In the genomic region with DNA sequence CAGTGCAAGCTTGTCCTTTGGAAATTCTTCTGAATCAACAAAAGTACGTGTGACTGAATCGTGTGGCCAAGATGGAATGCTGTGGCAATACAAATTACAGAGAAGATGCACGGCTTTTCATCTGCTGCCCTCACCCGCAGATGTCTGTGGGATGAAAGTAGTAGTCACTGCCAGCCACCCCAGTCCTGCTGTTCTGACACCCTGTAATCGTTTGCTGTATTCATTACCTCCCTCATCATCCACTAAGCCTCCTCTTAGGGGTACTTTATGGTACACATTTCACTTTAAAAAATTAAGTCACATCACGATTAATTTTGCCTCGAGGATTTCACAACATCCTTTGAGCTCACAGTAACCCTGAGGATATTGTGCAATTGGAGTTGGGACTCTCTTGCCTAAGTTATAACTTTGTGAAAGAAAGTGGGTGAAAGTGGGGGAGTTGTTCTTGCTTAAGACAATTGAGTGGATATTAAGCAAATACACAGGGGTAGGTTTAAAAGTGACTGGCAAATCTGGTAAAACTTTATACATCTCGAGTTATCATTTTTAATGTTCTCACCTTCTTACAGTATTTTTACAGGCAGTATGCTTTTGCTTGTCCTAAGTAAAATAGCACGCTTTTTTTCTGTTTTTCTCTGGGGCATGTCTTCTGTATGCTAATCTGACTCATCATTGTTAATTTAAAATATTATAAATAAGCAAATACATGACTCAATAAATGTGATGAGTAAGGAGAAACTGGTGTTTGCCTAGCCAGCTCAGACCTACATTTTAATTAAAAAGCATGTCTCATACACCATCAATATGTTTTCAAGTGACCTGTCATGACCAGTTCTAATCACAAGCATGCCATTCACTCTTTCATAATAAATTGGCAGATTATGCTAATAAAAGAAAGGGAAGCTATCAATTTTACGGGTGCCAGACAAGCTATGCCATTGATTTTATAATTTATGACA, we compare ENCODE assay signal across 10 cellular contexts.
DNase-seq lines count a peak whose midpoint lies in the region; TF ChIP-seq lines count a peak whose summit lies in the region.
"Had no signal": no experiment of that assay in that cellular context is flagged by ENCODE, and none has a peak within 500 bp of the region (broad histone marks: within the 10 kb centered on the region; RNA-seq: fewer than 3 reads in every experiment).

No MANE protein-coding gene starts in this region.

- H3K9me3 ChIP-seq in fibroblast of lung (ENCODE audit: control insufficient read depth, insufficient read depth, low read depth, low read length) (no peaks in the 10 kb centered on the region), parathyroid adenoma (ENCODE audit: control insufficient read depth, low read length) (no peaks in the 10 kb centered on the region)

- H4K20me1 ChIP-seq in fibroblast of lung (ENCODE audit: control insufficient read depth, extremely low read depth, insufficient read depth, low read length), result no peaks in the 10 kb centered on the region

- peak overlapping the region; percentile 74 for H3K4me2 ChIP-seq in fibroblast of lung (ENCODE audit: extremely low read depth, insufficient read depth, low read length)
- H3K4me2 ChIP-seq in parathyroid adenoma (ENCODE audit: low read length), result no peak overlapping the region

- TF ChIP-seq CTCF in Calu3 (IDR thresholded peaks at IDR 0.05; ENCODE audit: unreplicated experiment), result no peak
- no peak for TF ChIP-seq CTCF in fibroblast of lung (conservative IDR thresholded peaks at IDR 0.05 in 1 of 2, IDR thresholded peaks at IDR 0.05 in 1 of 2; ENCODE audit: low read depth in 1 of 2, low read length in 2 of 2)
- TF ChIP-seq CTCF in parathyroid adenoma (IDR thresholded peaks at IDR 0.05), result no peak

- H3K27me3 Mint-ChIP-seq in Calu3 (ENCODE audit: unreplicated experiment), result no peaks in the 10 kb centered on the region
- H3K27me3 Mint-ChIP-seq: memory B cell had no signal

- H3K36me3 ChIP-seq in fibroblast of lung (ENCODE audit: control insufficient read depth, insufficient read depth, low read length), result no peaks in the 10 kb centered on the region
- no peaks in the 10 kb centered on the region for H3K36me3 ChIP-seq in parathyroid adenoma (ENCODE audit: control insufficient read depth, insufficient read depth, low read length)

- H3K4me3 Mint-ChIP-seq in Calu3 (ENCODE audit: low read depth, unreplicated experiment), result peak overlapping the region; percentile 25
- H3K4me3 Mint-ChIP-seq: memory B cell had no signal

- no peaks in the 10 kb centered on the region for H3K27me3 ChIP-seq in fibroblast of lung (ENCODE audit: control insufficient read depth, insufficient read depth, low read length)
- H3K27me3 ChIP-seq in parathyroid adenoma (ENCODE audit: control insufficient read depth, insufficient read depth, low read length), result no peaks in the 10 kb centered on the region

- H3K9me3 Mint-ChIP-seq in Calu3 (ENCODE audit: low read depth, unreplicated experiment), result peaks cover 3% of the 10 kb centered on the region
- H3K9me3 Mint-ChIP-seq: memory B cell had no signal

- H3K79me2 ChIP-seq in fibroblast of lung (ENCODE audit: control insufficient read depth, insufficient read depth, low read length), result no peaks in the 10 kb centered on the region
- H3K79me2 ChIP-seq in parathyroid adenoma, result no peaks in the 10 kb centered on the region

- peak overlapping the region in 2 of 4 experiments; percentile 32 to 40 for H3K4me3 ChIP-seq in fibroblast of lung (replicated peaks in 1 of 4; ENCODE audit: control extremely low read depth in 1 of 4, insufficient read depth in 1 of 4, low read depth in 3 of 4, low read length in 4 of 4)
- H3K4me3 ChIP-seq in parathyroid adenoma (ENCODE audit: low read depth, low read length), result no peak overlapping the region

- CTCF ChIA-PET in Calu3 (lab: Charles Lee), result interaction anchor here (0.9 kb wide), 1 partner anchor 225 kb away, joined by 3 read pairs; no protein-coding TSS in a partner anchor

- H2AFZ ChIP-seq in fibroblast of lung (ENCODE audit: low read length), result peak overlapping the region; percentile 33
- peak overlapping the region; percentile 44 for H2AFZ ChIP-seq in parathyroid adenoma

- no TSS peak for BruUV-seq in Calu3 (replicated peaks; lab: Mats Ljungman, UMichigan)

- DNase-seq in Calu3 (peak; percentile 10), RKO (ENCODE audit: low spot score) (peak; percentile 43), fibroblast of lung (ENCODE audit: low read depth in 2 of 2) (peak; percentile 94 to 99), HPDE6-E6E7 (ENCODE audit: extremely low spot score) (no peak), cerebellar nuclear complex (lab: John Stamatoyannopoulos, UW) (no peak), middle frontal gyrus (ENCODE audit: extremely low spot score, low spot score) (no peak), ecto neural progenitor cell (ENCODE audit: low spot score) (no peak)
- DNase-seq: activated CD8-positive, alpha-beta memory T cell treated with anti-CD3 and anti-CD28 coated beads, Interleukin-2, amount 50 U/mL, for 48 hours had no signal

- H3K9ac ChIP-seq in fibroblast of lung (ENCODE audit: insufficient read depth, low read length), result peak overlapping the region; percentile 24
- H3K9ac ChIP-seq in parathyroid adenoma, result no peak overlapping the region

- peak overlapping the region; percentile 83 for H3K27ac ChIP-seq in fibroblast of lung (ENCODE audit: insufficient read depth, low read length)
- H3K27ac ChIP-seq in parathyroid adenoma, result no peak overlapping the region

- H3K27ac Mint-ChIP-seq in Calu3 (ENCODE audit: unreplicated experiment), result peak overlapping the region; percentile 67
- H3K27ac Mint-ChIP-seq: memory B cell had no signal

- intact Hi-C loops in Calu3 (cut with micrococcal nuclease; ENCODE audit: unreplicated experiment), result loop anchor here (5.0 kb wide), 5 partner anchors 231 to 684 kb away; no protein-coding TSS in a partner anchor

- peaks cover 43% of the 10 kb centered on the region for H3K4me1 Mint-ChIP-seq in Calu3 (ENCODE audit: low read depth, unreplicated experiment)
- H3K4me1 Mint-ChIP-seq: memory B cell had no signal

- H3K4me1 ChIP-seq in fibroblast of lung (ENCODE audit: control insufficient read depth, extremely low read depth, insufficient read depth, low read length) (peaks cover 26% of the 10 kb centered on the region), parathyroid adenoma (no peaks in the 10 kb centered on the region)

- H3K36me3 Mint-ChIP-seq in Calu3 (ENCODE audit: insufficient read depth, unreplicated experiment), result peaks cover 5% of the 10 kb centered on the region
- H3K36me3 Mint-ChIP-seq: memory B cell had no signal

Comparison
In these comparisons a context has a peak if more than half of its experiments do, and no peak if none do; other contexts are left out.
1. DNase-seq: peak in Calu3 (single experiment), RKO (single experiment) and fibroblast of lung (2 of 2); none in HPDE6-E6E7 (single experiment), cerebellar nuclear complex (0 of 2), middle frontal gyrus (single experiment) and ecto neural progenitor cell (single experiment).